1 cellular context compared by ENCODE assay signal in the genomic region with DNA sequence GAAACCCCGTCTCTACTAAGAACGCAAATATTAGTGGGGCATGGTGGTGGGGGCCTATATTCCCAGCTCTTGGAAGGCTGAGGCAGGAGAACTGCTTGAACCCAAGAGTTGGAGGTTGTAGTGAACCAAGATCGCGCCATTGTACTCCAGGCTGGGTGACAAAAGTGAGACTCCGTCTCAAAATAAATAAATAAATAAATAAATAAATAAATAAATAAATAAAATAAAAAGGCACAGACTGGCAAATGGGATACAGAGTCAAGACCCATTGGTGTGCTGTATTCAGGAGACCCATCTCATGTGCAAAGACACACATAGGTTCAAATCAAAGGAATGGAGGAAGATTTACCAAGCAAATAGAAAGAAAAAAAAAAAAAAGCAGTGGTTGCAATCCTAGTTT.
A peak's percentile ranks its signal among the peaks of the same experiment; 100 is the strongest.
TF ChIP-seq lines count a peak whose summit lies in the region.

No MANE protein-coding gene starts in this region.

TF ChIP-seq in HEK293, 187 proteins besides CTCF, POLR2A, EP300 and RAD21 (continued from another document):
- TF ChIP-seq ZNF394 (tag by site-specific recombination; IDR thresholded peaks at IDR 0.05; ENCODE audit: borderline replicate concordance) (peak; percentile 75; the same call in 1 of the 2 replicates), ZNF202 (tag by site-specific recombination; IDR thresholded peaks at IDR 0.05; ENCODE audit: borderline replicate concordance) (0 out of 2 replicates have a peak, but pooled peaks have one; percentile 13), ZNF426 (tag by site-specific recombination; IDR thresholded peaks at IDR 0.05) (peak; percentile 60), ZNF555 (tag by site-specific recombination; conservative IDR thresholded peaks at IDR 0.05) (peak; percentile 56)
